1 cellular context compared by ENCODE assay signal in genomic region chr11:96456111-96456510, GRCh38.
TF ChIP-seq lines count a peak whose summit lies in the region.

No MANE protein-coding gene starts in this region.

TF ChIP-seq in GM23338, 12 proteins besides CTCF, POLR2A, EP300 and RAD21 (continued from another document):
- peak; percentile 92 for TF ChIP-seq ZNF462 (CRISPR knock-in tag; IDR thresholded peaks at IDR 0.05)
- no peak for TF ChIP-seq EZH2phosphoT487 (IDR thresholded peaks at IDR 0.05; ENCODE audit: unreplicated experiment)
- TF ChIP-seq JUNB (IDR thresholded peaks at IDR 0.05; ENCODE audit: unreplicated experiment), result no peak
- TF ChIP-seq POLR2AphosphoS5 (IDR thresholded peaks at IDR 0.05; ENCODE audit: low read depth), result no peak
- no peak for TF ChIP-seq ZNF331 (CRISPR knock-in tag; IDR thresholded peaks at IDR 0.05; ENCODE audit: low read depth)
- TF ChIP-seq NANOG (IDR thresholded peaks at IDR 0.05; ENCODE audit: borderline replicate concordance), result peak; percentile 42; the same call in 1 of the 2 replicates
- TF ChIP-seq ETS1 (IDR thresholded peaks at IDR 0.05), result no peak
- no peak for TF ChIP-seq ZNF114 (CRISPR knock-in tag; IDR thresholded peaks at IDR 0.05)
- TF ChIP-seq CREB1 (CRISPR knock-in tag; IDR thresholded peaks at IDR 0.05; ENCODE audit: low read depth), result 0 out of 2 replicates have a peak, but pooled peaks have one; percentile 15
- TF ChIP-seq REST (IDR thresholded peaks at IDR 0.05; ENCODE audit: unreplicated experiment), result no peak
- TF ChIP-seq EZH2 (IDR thresholded peaks at IDR 0.05; ENCODE audit: low read depth, unreplicated experiment), result no peak
